1 cellular context compared by ENCODE assay signal in the genomic region with DNA sequence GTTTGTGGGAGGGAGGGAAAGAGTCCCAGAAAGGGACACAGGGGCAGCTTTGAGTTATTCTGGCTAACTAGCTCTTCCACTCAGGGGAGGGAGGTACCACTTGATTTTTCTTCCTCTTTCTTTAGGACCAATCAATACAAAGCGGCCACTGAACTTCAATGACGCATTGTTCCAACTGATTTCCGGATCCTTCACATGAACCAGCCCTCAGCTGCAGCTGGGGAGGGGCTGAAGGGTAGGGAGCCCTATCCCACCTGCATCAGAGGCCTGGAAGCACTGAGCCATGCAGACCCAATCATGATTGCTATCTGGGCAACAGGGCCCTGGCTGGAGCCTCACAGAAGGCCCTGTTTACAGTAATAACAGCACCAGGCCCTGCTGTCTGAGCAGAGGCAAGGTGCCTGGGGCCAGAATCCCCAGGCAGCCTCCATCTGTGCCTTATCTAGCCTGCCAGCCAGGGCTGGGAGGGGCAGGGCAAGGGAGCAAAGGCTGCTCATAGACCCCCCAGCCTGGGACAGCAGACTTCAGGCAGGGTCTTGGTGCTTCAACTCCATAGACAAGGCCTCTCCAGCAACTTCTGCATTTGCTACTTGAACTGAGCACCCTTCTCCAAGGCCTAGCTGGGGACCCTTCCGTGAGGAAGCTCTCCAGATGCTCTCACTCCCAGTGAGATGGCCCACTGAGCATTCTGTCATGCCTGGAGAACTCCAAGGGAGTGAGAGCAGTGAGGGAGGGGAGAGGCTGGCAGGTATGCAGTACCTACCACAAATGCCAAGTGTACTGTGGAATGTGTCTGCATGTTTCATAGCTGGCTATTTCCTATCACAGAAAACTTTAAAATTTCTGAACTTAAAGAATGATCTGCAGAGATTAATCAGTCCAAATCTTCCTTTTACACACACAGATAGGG.
TF ChIP-seq lines count a peak whose summit lies in the region.

No MANE protein-coding gene starts in this region.

TF ChIP-seq in GM12878, 131 proteins besides CTCF, POLR2A, EP300 and RAD21:
- peak; percentile 54; the same call in 1 of the 2 replicates for TF ChIP-seq CREB1 (IDR thresholded peaks at IDR 0.05; ENCODE audit: low read depth)
- TF ChIP-seq CREM (IDR thresholded peaks at IDR 0.05; ENCODE audit: low read depth), result peak; percentile 34; the same call in 1 of the 2 replicates
- TF ChIP-seq GABPA (IDR thresholded peaks at IDR 0.05; ENCODE audit: low read depth), result peak; percentile 59; the same call in 1 of the 2 replicates
- no peak for TF ChIP-seq NFXL1 (IDR thresholded peaks at IDR 0.05; ENCODE audit: borderline replicate concordance)
- TF ChIP-seq POU2F2 (IDR thresholded peaks at IDR 0.05; ENCODE audit: borderline replicate concordance, low read depth, low read length), result 0 out of 3 replicates have a peak, but pooled peaks have one; percentile 26
